13 cellular contexts compared by ENCODE assay signal in the genomic region with DNA sequence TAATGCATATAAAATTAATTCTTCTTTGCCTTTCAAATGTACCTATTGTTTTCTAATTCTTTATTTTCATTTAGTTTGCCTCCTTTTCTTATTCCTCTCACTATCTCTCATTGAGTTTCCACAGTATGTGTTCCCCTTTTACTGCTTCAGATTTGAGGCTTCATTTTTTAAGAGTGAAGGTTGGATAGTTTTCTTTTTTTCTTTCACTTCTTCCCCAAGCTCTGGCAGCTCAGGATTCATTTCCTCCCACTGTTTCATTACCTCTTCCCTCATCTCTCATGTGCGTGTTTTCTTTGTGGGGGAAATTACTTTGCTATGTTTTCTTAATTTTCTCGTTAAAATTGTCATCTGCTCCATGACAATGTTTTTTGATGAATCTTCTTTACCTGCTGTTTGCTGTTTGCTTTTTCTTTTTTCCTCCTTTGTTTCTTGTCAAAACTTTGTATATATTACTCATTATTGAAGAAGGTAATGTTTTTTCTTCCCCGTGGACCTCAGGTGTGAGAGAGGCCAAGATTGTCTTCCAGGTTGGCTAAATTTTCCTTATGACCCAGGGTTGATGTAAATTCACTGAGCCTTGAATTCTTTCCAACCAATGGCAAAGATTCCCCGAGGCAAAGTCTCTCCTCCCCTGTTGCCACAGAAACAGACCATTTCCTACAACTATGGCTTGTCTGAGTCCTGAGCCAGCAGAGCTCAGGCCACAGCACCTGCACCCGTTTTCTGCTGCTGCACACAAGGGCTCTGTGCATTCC.
A peak's percentile ranks its signal among the peaks of the same experiment; 100 is the strongest.
DNase-seq lines count a peak whose midpoint lies in the region; ATAC-seq and TF ChIP-seq lines count a peak whose summit lies in the region.
"Had no signal": no experiment of that assay in that cellular context is flagged by ENCODE, and none has a peak within 500 bp of the region (broad histone marks: within the 10 kb centered on the region; RNA-seq: fewer than 3 reads in every experiment).

No MANE protein-coding gene starts in this region.

- peaks cover 6 to 41% (median 22%) of the 10 kb centered on the region in 10 experiments; a peak in 17 of 20 replicates for H3K4me1 ChIP-seq in BLaER1 treated with 17β-estradiol and CSF1 and Interleukin-3, amounts not matched to agents 10 nM and 100 nM

- H3K4me3 ChIP-seq in BLaER1 treated with 17β-estradiol and CSF1 and Interleukin-3, amounts not matched to agents 10 nM and 100 nM: no peak overlapping the region
- H3K4me3 ChIP-seq in LNCaP clone FGC (ENCODE audit: low read depth, low read length) (no peak overlapping the region), MG63 (no peak overlapping the region)
- H3K4me3 ChIP-seq: tibial artery had no signal

- no peak overlapping the region for H3K9ac ChIP-seq in BLaER1 treated with 17β-estradiol and CSF1 and Interleukin-3, amounts not matched to agents 10 nM and 100 nM
- H3K9ac ChIP-seq: KMS-11 had no signal

- ATAC-seq in SK-N-SH treated with all-trans-retinoic acid at 6 μM for 48 hours (peak; percentile 33; the same call in 2 of the 3 replicates), GM19328 (IDR thresholded peaks at IDR 0.05; ENCODE audit: unreplicated experiment) (no peak), GM18868 (IDR thresholded peaks at IDR 0.05; ENCODE audit: unreplicated experiment) (no peak)

- no peak for TF ChIP-seq CTCF in LNCaP clone FGC (IDR thresholded peaks at IDR 0.05; ENCODE audit: control insufficient read depth, extremely low read depth, insufficient read depth)

- H3K27ac ChIP-seq in BLaER1 treated with 17β-estradiol and CSF1 and Interleukin-3, amounts not matched to agents 10 nM and 100 nM: no peak overlapping the region
- H3K27ac ChIP-seq: KMS-11 had no signal

- H4K20me1 ChIP-seq in BLaER1 treated with 17β-estradiol and CSF1 and Interleukin-3, amounts not matched to agents 10 nM and 100 nM: no peaks in the 10 kb centered on the region

- peaks cover 0 to 11% (median under 1%) of the 10 kb centered on the region in 11 experiments; a peak in 9 of 22 replicates for H3K27me3 ChIP-seq in BLaER1 treated with 17β-estradiol and CSF1 and Interleukin-3, amounts not matched to agents 10 nM and 100 nM
- no peaks in the 10 kb centered on the region for H3K27me3 ChIP-seq in MG63
- H3K27me3 ChIP-seq: tibial artery had no signal

- H3K4me2 ChIP-seq in BLaER1 treated with 17β-estradiol and CSF1 and Interleukin-3, amounts not matched to agents 10 nM and 100 nM: peak overlapping the region; percentile 7 to 58 (median 34); a peak in 16 of 22 replicates
- H3K4me2 ChIP-seq: KMS-11 had no signal

- peak; percentile 26 for DNase-seq in LNCaP clone FGC (ENCODE audit: low read depth)
- DNase-seq in iPS-NIHi7 (ENCODE audit: extremely low spot score): peak; percentile 64
- DNase-seq in MG63: no peak
- no peak for DNase-seq in T1000 (lab: John Stamatoyannopoulos, UW)
- DNase-seq: activated CD8-positive, alpha-beta memory T cell treated with anti-CD3 and anti-CD28 coated beads, Interleukin-2, amount 50 U/mL, for 4 hours; effector CD4-positive, alpha-beta T cell; NCI-H526 treated with DMSO at 0.1 percent for 48 hours had no signal

- no peaks in the 10 kb centered on the region for H3K36me3 ChIP-seq in BLaER1 treated with 17β-estradiol and CSF1 and Interleukin-3, amounts not matched to agents 10 nM and 100 nM
- no peaks in the 10 kb centered on the region for H3K36me3 ChIP-seq in MG63
- H3K36me3 ChIP-seq: tibial artery had no signal

- no peaks in the 10 kb centered on the region; a peak in 1 of 22 replicates for H3K9me3 ChIP-seq in BLaER1 treated with 17β-estradiol and CSF1 and Interleukin-3, amounts not matched to agents 10 nM and 100 nM (replicated peaks in 1 of 11)
- H3K9me3 ChIP-seq in MG63: no peaks in the 10 kb centered on the region
- H3K9me3 ChIP-seq: tibial artery had no signal

TF ChIP-seq in SK-N-SH treated with all-trans-retinoic acid at 6 μM for 48 hours, 23 proteins besides CTCF, POLR2A, EP300 and RAD21:
- TF ChIP-seq BACH2 (CRISPR knock-in tag; IDR thresholded peaks at IDR 0.05; ENCODE audit: borderline replicate concordance) (no peak), TCF4 (CRISPR knock-in tag; IDR thresholded peaks at IDR 0.05; ENCODE audit: borderline replicate concordance) (no peak), RARB (CRISPR knock-in tag; IDR thresholded peaks at IDR 0.05) (no peak), SNAI2 (CRISPR knock-in tag; IDR thresholded peaks at IDR 0.05) (no peak), ZNF8 (CRISPR knock-in tag; IDR thresholded peaks at IDR 0.05) (no peak), ISL1 (CRISPR knock-in tag; IDR thresholded peaks at IDR 0.05) (no peak), OSR1 (CRISPR knock-in tag; IDR thresholded peaks at IDR 0.05) (no peak), PATZ1 (CRISPR knock-in tag; IDR thresholded peaks at IDR 0.05; ENCODE audit: borderline replicate concordance) (no peak), ARNTL (CRISPR knock-in tag; IDR thresholded peaks at IDR 0.05; ENCODE audit: borderline replicate concordance, low read depth) (no peak)
- TF ChIP-seq, protein P1, sequence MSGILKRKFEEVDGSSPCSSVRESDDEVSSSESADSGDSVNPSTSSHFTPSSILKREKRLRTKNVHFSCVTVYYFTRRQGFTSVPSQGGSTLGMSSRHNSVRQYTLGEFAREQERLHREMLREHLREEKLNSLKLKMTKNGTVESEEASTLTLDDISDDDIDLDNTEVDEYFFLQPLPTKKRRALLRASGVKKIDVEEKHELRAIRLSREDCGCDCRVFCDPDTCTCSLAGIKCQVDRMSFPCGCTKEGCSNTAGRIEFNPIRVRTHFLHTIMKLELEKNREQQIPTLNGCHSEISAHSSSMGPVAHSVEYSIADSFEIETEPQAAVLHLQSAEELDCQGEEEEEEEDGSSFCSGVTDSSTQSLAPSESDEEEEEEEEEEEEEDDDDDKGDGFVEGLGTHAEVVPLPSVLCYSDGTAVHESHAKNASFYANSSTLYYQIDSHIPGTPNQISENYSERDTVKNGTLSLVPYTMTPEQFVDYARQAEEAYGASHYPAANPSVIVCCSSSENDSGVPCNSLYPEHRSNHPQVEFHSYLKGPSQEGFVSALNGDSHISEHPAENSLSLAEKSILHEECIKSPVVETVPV (CRISPR knock-in tag; IDR thresholded peaks at IDR 0.05): no peak

Comparison
In these comparisons a context has a peak if more than half of its experiments do, and no peak if none do; other contexts are left out.
1. DNase-seq: peak in LNCaP clone FGC (single experiment) and iPS-NIHi7 (single experiment); none in MG63 (single experiment) and T1000 (single experiment).